ENCODE assay signal across 8 cellular contexts in the genomic region with DNA sequence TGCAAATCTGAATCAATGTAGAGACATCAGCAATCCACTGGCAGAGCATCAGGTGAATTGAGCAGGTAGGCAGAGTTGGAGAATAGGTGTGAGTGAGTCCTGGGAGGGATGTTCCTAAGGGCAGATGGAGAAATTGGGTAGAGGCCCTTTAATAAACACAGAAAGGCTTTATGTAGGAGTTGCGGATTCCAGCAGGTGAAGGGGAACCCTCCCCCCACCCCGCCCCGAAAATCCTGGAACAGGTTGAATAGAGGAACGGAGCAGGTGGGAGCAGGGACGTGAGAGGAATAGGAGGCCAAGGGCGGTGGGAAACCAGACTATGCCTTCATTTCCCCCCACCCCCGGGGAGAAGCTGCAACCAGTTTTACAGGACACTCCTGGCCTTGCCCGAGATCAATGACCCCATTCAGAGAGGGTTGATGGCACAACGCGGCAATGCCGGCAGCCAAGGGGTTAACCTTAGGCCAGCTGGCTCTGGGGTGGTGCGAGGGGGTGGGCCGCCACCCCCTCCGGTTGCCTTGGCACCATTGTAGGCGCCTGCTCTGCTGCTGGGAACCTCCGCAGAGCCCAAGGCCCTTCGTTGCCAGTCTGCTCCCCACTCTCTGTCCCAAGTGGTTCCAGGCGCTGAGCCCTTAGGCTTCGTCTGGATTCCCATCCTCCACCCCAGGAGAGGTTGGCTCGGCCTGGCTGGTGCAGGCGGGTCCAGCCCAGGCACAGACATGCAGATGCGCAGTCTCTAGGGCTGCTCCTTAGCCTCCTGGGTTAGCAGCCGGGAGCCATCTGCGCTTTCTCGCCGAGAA. TPM values are rescaled to one million over a fixed set of nuclear protein-coding genes. Genes with fewer than 3 reads are reported as not detected.
DNase-seq lines count a peak whose midpoint lies in the region; ATAC-seq and TF ChIP-seq lines count a peak whose summit lies in the region.

No MANE protein-coding gene starts in this region.

- H3K27ac ChIP-seq in OCI-LY1 (ENCODE audit: low read depth, low read length, poor library complexity, severe bottlenecking) (no peak overlapping the region), urinary bladder (ENCODE audit: low read depth) (no peak overlapping the region)

- no peaks in the 10 kb centered on the region for H3K79me2 ChIP-seq in OCI-LY1 (ENCODE audit: insufficient read depth, low read length)

- no peak for TF ChIP-seq CTCF in OCI-LY1 (IDR thresholded peaks at IDR 0.05; ENCODE audit: low read length)
- no peak for TF ChIP-seq CTCF in endothelial cell (IDR thresholded peaks at IDR 0.05; ENCODE audit: unreplicated experiment)
- no peak for TF ChIP-seq CTCF in mucosa of descending colon (IDR thresholded peaks at IDR 0.05)

- H3K4me3 ChIP-seq in OCI-LY1 (ENCODE audit: low read depth, low read length, poor library complexity, severe bottlenecking) (peak overlapping the region; percentile 52), mucosa of descending colon (no peak overlapping the region), urinary bladder (ENCODE audit: low read depth, low read length) (peak overlapping the region; percentile 14)

- H3K27me3 ChIP-seq in OCI-LY1 (ENCODE audit: insufficient read depth, low read length): peaks cover 5% of the 10 kb centered on the region; the same call in 1 of the 2 replicates

- no peak for DNase-seq in activated naive CD4-positive, alpha-beta T cell treated with anti-CD3 and anti-CD28 coated beads, Interleukin-2, amount 10 ng/mL, durations not matched to agents 7 days and 5 days
- peak; percentile 46 for DNase-seq in endothelial cell (ENCODE audit: low spot score)
- DNase-seq in mucosa of descending colon: peak in 1 of 3 donors; percentile 48
- no peak for DNase-seq in activated CD4-positive, CD25-positive, alpha-beta regulatory T cell (lab: John Stamatoyannopoulos, UW)

- peaks cover 13% of the 10 kb centered on the region for H3K4me1 Mint-ChIP-seq in activated naive CD4-positive, alpha-beta T cell treated with anti-CD3 and anti-CD28 coated beads, Interleukin-2, amount 50 U/mL, for 24 hours
- H3K4me1 Mint-ChIP-seq in activated naive CD4-positive, alpha-beta T cell treated with anti-CD3 and anti-CD28 coated beads, Interleukin-2, amount 10 ng/mL, durations not matched to agents 7 days and 5 days: peaks cover 21% of the 10 kb centered on the region
- H3K4me1 Mint-ChIP-seq in endothelial cell (ENCODE audit: unreplicated experiment): peaks cover 4% of the 10 kb centered on the region

- no peaks in the 10 kb centered on the region for H3K9me2 ChIP-seq in OCI-LY1 (ENCODE audit: low read depth, low read length)

- intact Hi-C loops in mucosa of descending colon (cut with DNase I, micrococcal nuclease): no loop called here

- H3K27me3 Mint-ChIP-seq in activated naive CD4-positive, alpha-beta T cell treated with anti-CD3 and anti-CD28 coated beads, Interleukin-2, amount 50 U/mL, for 24 hours: peaks cover 10% of the 10 kb centered on the region
- H3K27me3 Mint-ChIP-seq in activated naive CD4-positive, alpha-beta T cell treated with anti-CD3 and anti-CD28 coated beads, Interleukin-2, amount 10 ng/mL, durations not matched to agents 7 days and 5 days: peaks cover 85% of the 10 kb centered on the region
- H3K27me3 Mint-ChIP-seq in endothelial cell (ENCODE audit: unreplicated experiment): peaks cover 9% of the 10 kb centered on the region

- H3K4me3 Mint-ChIP-seq in activated naive CD4-positive, alpha-beta T cell treated with anti-CD3 and anti-CD28 coated beads, Interleukin-2, amount 50 U/mL, for 24 hours: peak overlapping the region; percentile 54
- no peak overlapping the region for H3K4me3 Mint-ChIP-seq in activated naive CD4-positive, alpha-beta T cell treated with anti-CD3 and anti-CD28 coated beads, Interleukin-2, amount 10 ng/mL, durations not matched to agents 7 days and 5 days
- peak overlapping the region; percentile 61 for H3K4me3 Mint-ChIP-seq in endothelial cell (ENCODE audit: unreplicated experiment)

- no peak overlapping the region for H3K9ac ChIP-seq in OCI-LY1 (ENCODE audit: low read length)

- WGBS in urinary bladder: 2% methylated on average over 26 of the region's 26 CpGs

- H3F3A ChIP-seq in OCI-LY1 (ENCODE audit: insufficient read depth, low read length): no peaks in the 10 kb centered on the region

- H3K4me1 ChIP-seq in OCI-LY1 (ENCODE audit: insufficient read depth, low read length, severe bottlenecking) (peaks cover 7% of the 10 kb centered on the region), mucosa of descending colon (ENCODE audit: low read depth) (peaks cover 11% of the 10 kb centered on the region), urinary bladder (ENCODE audit: insufficient read depth) (no peaks in the 10 kb centered on the region)

- no peak overlapping the region for H3K27ac Mint-ChIP-seq in activated naive CD4-positive, alpha-beta T cell treated with anti-CD3 and anti-CD28 coated beads, Interleukin-2, amount 50 U/mL, for 24 hours
- H3K27ac Mint-ChIP-seq in activated naive CD4-positive, alpha-beta T cell treated with anti-CD3 and anti-CD28 coated beads, Interleukin-2, amount 10 ng/mL, durations not matched to agents 7 days and 5 days: no peak overlapping the region
- no peak overlapping the region for H3K27ac Mint-ChIP-seq in endothelial cell (ENCODE audit: unreplicated experiment)

- peak overlapping the region; percentile 89; the same call in 1 of the 2 replicates for H3K4me2 ChIP-seq in OCI-LY1 (ENCODE audit: low read length)

- H3K9me3 ChIP-seq in OCI-LY1 (ENCODE audit: low read length) (no peaks in the 10 kb centered on the region), mucosa of descending colon (no peaks in the 10 kb centered on the region)

- H3K9me3 Mint-ChIP-seq in activated naive CD4-positive, alpha-beta T cell treated with anti-CD3 and anti-CD28 coated beads, Interleukin-2, amount 50 U/mL, for 24 hours: no peaks in the 10 kb centered on the region
- no peaks in the 10 kb centered on the region for H3K9me3 Mint-ChIP-seq in activated naive CD4-positive, alpha-beta T cell treated with anti-CD3 and anti-CD28 coated beads, Interleukin-2, amount 10 ng/mL, durations not matched to agents 7 days and 5 days
- H3K9me3 Mint-ChIP-seq in endothelial cell (ENCODE audit: unreplicated experiment): no peaks in the 10 kb centered on the region

- H4K20me1 ChIP-seq in OCI-LY1 (ENCODE audit: insufficient read depth, low read length): no peaks in the 10 kb centered on the region

- CTCF ChIA-PET in activated naive CD4-positive, alpha-beta T cell treated with anti-CD3 and anti-CD28 coated beads, Interleukin-2, amount 10 ng/mL, durations not matched to agents 7 days and 5 days (lab: Charles Lee): no interaction called here

- H3K36me3 Mint-ChIP-seq in activated naive CD4-positive, alpha-beta T cell treated with anti-CD3 and anti-CD28 coated beads, Interleukin-2, amount 50 U/mL, for 24 hours: peaks cover 2% of the 10 kb centered on the region
- no peaks in the 10 kb centered on the region for H3K36me3 Mint-ChIP-seq in activated naive CD4-positive, alpha-beta T cell treated with anti-CD3 and anti-CD28 coated beads, Interleukin-2, amount 10 ng/mL, durations not matched to agents 7 days and 5 days
- H3K36me3 Mint-ChIP-seq in endothelial cell (ENCODE audit: low read depth, unreplicated experiment): no peaks in the 10 kb centered on the region

- no peaks in the 10 kb centered on the region for H3K36me3 ChIP-seq in OCI-LY1 (ENCODE audit: insufficient read depth, low read length)
- no peaks in the 10 kb centered on the region for H3K36me3 ChIP-seq in mucosa of descending colon (ENCODE audit: low read depth)
- no peaks in the 10 kb centered on the region for H3K36me3 ChIP-seq in urinary bladder (ENCODE audit: insufficient read depth)

- H2AFZ ChIP-seq in OCI-LY1 (ENCODE audit: low read length): no peak overlapping the region

- peak; percentile 59 for ATAC-seq in mucosa of descending colon
- ATAC-seq in HG02588 (IDR thresholded peaks at IDR 0.05; ENCODE audit: unreplicated experiment): no peak

RNA-seq across cellular contexts. Expression of gene RUNDC3A, which starts 0.8 kb away (rescaled TPM):
- total RNA-seq in endothelial cell (ENCODE audit: unreplicated experiment): 0.82 TPM
- 1 to 10 TPM in 2 of 3 donors, under 1 TPM in 1; 0.34 to 3.7 (median 1.4) TPM for total RNA-seq in mucosa of descending colon
- total RNA-seq in urinary bladder: 2.0 TPM
- polyA plus RNA-seq in urinary bladder: 1.8 TPM

RNA-seq across cellular contexts. Expression of gene SLC25A39, which starts 17.0 kb away (rescaled TPM):
- total RNA-seq in endothelial cell (ENCODE audit: unreplicated experiment) (124 TPM), mucosa of descending colon (100 to 1,000 TPM in 2 of 3 donors, 10 to 100 TPM in 1; 91.8 to 142 (median 133) TPM), urinary bladder (27.9 TPM)
- 74.9 TPM for polyA plus RNA-seq in urinary bladder

RNA-seq across cellular contexts. Expression of gene GRN, which starts 37.5 kb away (rescaled TPM):
- total RNA-seq in endothelial cell (ENCODE audit: unreplicated experiment): 904 TPM
- total RNA-seq in mucosa of descending colon: 100 to 1,000 TPM; 282 to 500 (median 411) TPM
- total RNA-seq in urinary bladder: 155 TPM
- 241 TPM for polyA plus RNA-seq in urinary bladder

RNA-seq across cellular contexts. Expression of gene SLC4A1, which starts 39.7 kb away (rescaled TPM):
- total RNA-seq in endothelial cell (ENCODE audit: unreplicated experiment): not detected
- total RNA-seq in mucosa of descending colon: not detected
- 6.7 TPM for total RNA-seq in urinary bladder
- not detected for polyA plus RNA-seq in urinary bladder

RNA-seq across cellular contexts. Expression of gene FAM171A2, which starts 56.1 kb away (rescaled TPM):
- total RNA-seq in endothelial cell (ENCODE audit: unreplicated experiment): 53.7 TPM
- 1 to 10 TPM in 1 of 3 donors, under 1 TPM in 2; 0.12 to 1.3 (median 0.31) TPM for total RNA-seq in mucosa of descending colon
- 5.7 TPM for total RNA-seq in urinary bladder
- polyA plus RNA-seq in urinary bladder: 0.84 TPM
